20 cellular contexts compared by ENCODE assay signal in genomic region chr11:57241311-57241972, GRCh38. TPM values are rescaled to one million over a fixed set of nuclear protein-coding genes. Genes with fewer than 3 reads are reported as not detected.
"Had no signal": no experiment of that assay in that cellular context is flagged by ENCODE, and none has a peak within 500 bp of the region (broad histone marks: within the 10 kb centered on the region; RNA-seq: fewer than 3 reads in every experiment).

No MANE protein-coding gene starts in this region.

- H3K4me3 ChIP-seq: psoas muscle, stomach, testis had no signal

- H3K27ac ChIP-seq: brain microvascular endothelial cell, psoas muscle, stomach, testis had no signal

- H3K9me3 Mint-ChIP-seq: activated T-helper 1 cell treated with anti-CD3 and anti-CD28 coated beads, Interleukin-12 subunit alpha, Interleukin-12 subunit beta, Interleukin-2, Interleukin-4 antibody, amounts not matched to agents 30 ng/mL and 10 ng/mL and 1 ng/mL, durations not matched to agents 14 hours and 24 hours and 36 hours; naive thymus-derived CD8-positive, alpha-beta T cell had no signal

- H3K27ac Mint-ChIP-seq: activated T-helper 1 cell treated with anti-CD3 and anti-CD28 coated beads, Interleukin-12 subunit alpha, Interleukin-12 subunit beta, Interleukin-2, Interleukin-4 antibody, amounts not matched to agents 30 ng/mL and 10 ng/mL and 1 ng/mL, durations not matched to agents 14 hours and 24 hours and 36 hours; naive thymus-derived CD8-positive, alpha-beta T cell had no signal

- H3K36me3 Mint-ChIP-seq: naive thymus-derived CD8-positive, alpha-beta T cell had no signal

- DNase-seq: activated CD4-positive, alpha-beta T cell treated with anti-CD3 and anti-CD28 coated beads, Interleukin-2, amount 50 U/mL, for 1 hour; activated CD4-positive, CD25-positive, alpha-beta regulatory T cell; activated CD8-positive, alpha-beta memory T cell treated with anti-CD3 and anti-CD28 coated beads for 24 hours; brain microvascular endothelial cell; cerebellar nuclear complex; effector CD8-positive, alpha-beta T cell; foreskin melanocyte; left colon; mammary epithelial cell; naive thymus-derived CD8-positive, alpha-beta T cell; psoas muscle; stimulated activated CD4-positive, alpha-beta T cell treated with anti-CD3 and anti-CD28 coated beads, Interleukin-1b, Interleukin-23, amount 100 ng/mL, for 48 hours; stomach; T-helper 2 cell; testis had no signal

- H3K36me3 ChIP-seq: brain microvascular endothelial cell, stomach had no signal

- H3K27me3 ChIP-seq: testis had no signal

- H3K4me3 Mint-ChIP-seq: activated T-helper 1 cell treated with anti-CD3 and anti-CD28 coated beads, Interleukin-12 subunit alpha, Interleukin-12 subunit beta, Interleukin-2, Interleukin-4 antibody, amounts not matched to agents 30 ng/mL and 10 ng/mL and 1 ng/mL, durations not matched to agents 14 hours and 24 hours and 36 hours; naive thymus-derived CD8-positive, alpha-beta T cell had no signal

- ATAC-seq: left colon; naive thymus-derived CD8-positive, alpha-beta T cell; sciatic nerve had no signal

- H3K4me1 ChIP-seq: psoas muscle, testis had no signal

- H3K9me3 ChIP-seq: psoas muscle, stomach, testis had no signal

RNA-seq across cellular contexts. Expression of gene APLNR, which starts 4.4 kb away (rescaled TPM):
- total RNA-seq: activated T-helper 1 cell treated with anti-CD3 and anti-CD28 coated beads, Interleukin-12 subunit alpha, Interleukin-12 subunit beta, Interleukin-2, Interleukin-4 antibody, amounts not matched to agents 30 ng/mL and 10 ng/mL and 1 ng/mL, durations not matched to agents 14 hours and 24 hours and 36 hours; fibroblast of lung; mammary epithelial cell; naive thymus-derived CD8-positive, alpha-beta T cell had no signal
- polyA plus RNA-seq: fibroblast of lung; mammary epithelial cell; naive thymus-derived CD8-positive, alpha-beta T cell had no signal

RNA-seq across cellular contexts. Expression of gene LRRC55, which starts 59.7 kb away (rescaled TPM):
- total RNA-seq: activated T-helper 1 cell treated with anti-CD3 and anti-CD28 coated beads, Interleukin-12 subunit alpha, Interleukin-12 subunit beta, Interleukin-2, Interleukin-4 antibody, amounts not matched to agents 30 ng/mL and 10 ng/mL and 1 ng/mL, durations not matched to agents 14 hours and 24 hours and 36 hours; fibroblast of lung; mammary epithelial cell; naive thymus-derived CD8-positive, alpha-beta T cell; omental fat pad; sciatic nerve; ureter had no signal
- polyA plus RNA-seq: fibroblast of lung; mammary epithelial cell; naive thymus-derived CD8-positive, alpha-beta T cell had no signal
